8 cellular contexts compared by ENCODE assay signal in genomic region chr14:20757963-20758362, GRCh38. TPM values are rescaled to one million over a fixed set of nuclear protein-coding genes. Genes with fewer than 3 reads are reported as not detected.
DNase-seq lines count a peak whose midpoint lies in the region; ATAC-seq and TF ChIP-seq lines count a peak whose summit lies in the region.

No MANE protein-coding gene starts in this region.

- H3K36me3 ChIP-seq in RWPE2 (ENCODE audit: low read depth) (no peaks in the 10 kb centered on the region), sigmoid colon (no peaks in the 10 kb centered on the region)

- H3K27me3 ChIP-seq in RWPE2 (ENCODE audit: insufficient read depth, poor library complexity, severe bottlenecking), result no peaks in the 10 kb centered on the region
- no peaks in the 10 kb centered on the region for H3K27me3 ChIP-seq in sigmoid colon

- ATAC-seq in RWPE2 (ENCODE audit: low read depth), result no peak

- H3K4me3 ChIP-seq in RWPE2 (ENCODE audit: severe bottlenecking) (no peak overlapping the region), epithelial cell of proximal tubule (ENCODE audit: low read depth, low read length) (no peak overlapping the region), foreskin fibroblast (ENCODE audit: low read depth in 1 of 2, low read length in 2 of 2) (no peak overlapping the region), sigmoid colon (no peak overlapping the region)

- no peak for TF ChIP-seq POLR2A in sigmoid colon (IDR thresholded peaks at IDR 0.05)

- intact Hi-C loops in sigmoid colon (cut with DNase I), result no loop called here

- peak; percentile 23 for TF ChIP-seq CTCF in RWPE2 (IDR thresholded peaks at IDR 0.05; ENCODE audit: poor library complexity, severe bottlenecking)
- TF ChIP-seq CTCF in epithelial cell of proximal tubule (conservative IDR thresholded peaks at IDR 0.05; ENCODE audit: low read depth, low read length), result peak; percentile 21
- no peak for TF ChIP-seq CTCF in foreskin fibroblast (IDR thresholded peaks at IDR 0.05; ENCODE audit: low read depth, low read length)
- no peak for TF ChIP-seq CTCF in sigmoid colon (IDR thresholded peaks at IDR 0.05)

- DNase-seq in activated T-cell treated with anti-CD3 and anti-CD28 coated beads for 1 hour (ENCODE audit: low read depth), result peak; percentile 20
- no peak for DNase-seq in activated T-cell treated with anti-CD3 and anti-CD28 coated beads for 4 hours
- no peak for DNase-seq in RWPE2 (ENCODE audit: low spot score)
- no peak for DNase-seq in epithelial cell of proximal tubule (ENCODE audit: low read depth)
- DNase-seq in stimulated activated CD8-positive, alpha-beta memory T cell treated with anti-CD3 and anti-CD28 coated beads, Interleukin-4, amount 100 ng/mL, for 48 hours, result peak; percentile 50
- DNase-seq in foreskin fibroblast, result no peak
- DNase-seq in NCI-H2227 treated with DMSO at 0.1 percent for 48 hours (lab: John Stamatoyannopoulos, UW), result no peak
- no peak for DNase-seq in sigmoid colon

- H3K27ac ChIP-seq in RWPE2 (ENCODE audit: poor library complexity, severe bottlenecking), result no peak overlapping the region
- no peak overlapping the region for H3K27ac ChIP-seq in sigmoid colon

- no peak for TF ChIP-seq EP300 in sigmoid colon (IDR thresholded peaks at IDR 0.05)

- WGBS in sigmoid colon, 2 donors, result 53 to 56% methylated on average over 4 of the region's 4 CpGs

- H3K9me3 ChIP-seq in RWPE2 (ENCODE audit: severe bottlenecking) (no peaks in the 10 kb centered on the region), sigmoid colon (no peaks in the 10 kb centered on the region)

- no peaks in the 10 kb centered on the region for H3K4me1 ChIP-seq in RWPE2 (ENCODE audit: insufficient read depth, poor library complexity, severe bottlenecking)
- H3K4me1 ChIP-seq in sigmoid colon, result no peaks in the 10 kb centered on the region

RNA-seq across cellular contexts. Expression of gene EDDM3B, which starts 10.2 kb away (rescaled TPM):
- not detected in 2 replicates for total RNA-seq in epithelial cell of proximal tubule
- total RNA-seq in sigmoid colon, result not detected
- not detected for polyA plus RNA-seq in sigmoid colon

RNA-seq across cellular contexts. Expression of gene EDDM3A, which starts 12.3 kb away (rescaled TPM):
- total RNA-seq in epithelial cell of proximal tubule, result not detected in 2 replicates
- not detected for total RNA-seq in sigmoid colon
- not detected for polyA plus RNA-seq in sigmoid colon

RNA-seq across cellular contexts. Expression of gene RNASE6, which starts 23.1 kb away (rescaled TPM):
- total RNA-seq in epithelial cell of proximal tubule (0.14 and 0.81 TPM in 2 replicates), sigmoid colon (10 to 100 TPM; 10.2 to 25.0 (median 19.2) TPM)
- 10 to 100 TPM in 2 of 3 donors, 1 to 10 TPM in 1; 9.6 to 46.2 (median 45.9) TPM for polyA plus RNA-seq in sigmoid colon

RNA-seq across cellular contexts. Expression of gene RNASE1, which starts 44.7 kb away (rescaled TPM):
- 0.40 TPM in 1 of 2 replicates, not detected in the other for total RNA-seq in epithelial cell of proximal tubule
- 100 to 1,000 TPM; 148 to 581 (median 428) TPM for total RNA-seq in sigmoid colon
- polyA plus RNA-seq in sigmoid colon, result 100 to 1,000 TPM; 111 to 584 (median 192) TPM

Comparison
In these comparisons a context has a peak if more than half of its experiments do, and no peak if none do; other contexts are left out.
1. DNase-seq: peak in activated T-cell treated with anti-CD3 and anti-CD28 coated beads for 1 hour (single experiment) and stimulated activated CD8-positive, alpha-beta memory T cell treated with anti-CD3 and anti-CD28 coated beads, Interleukin-4, amount 100 ng/mL, for 48 hours (single experiment); none in activated T-cell treated with anti-CD3 and anti-CD28 coated beads for 4 hours (single experiment), RWPE2 (single experiment), epithelial cell of proximal tubule (single experiment), foreskin fibroblast (0 of 2), NCI-H2227 treated with DMSO at 0.1 percent for 48 hours (single experiment) and sigmoid colon (single experiment).
2. CTCF ChIP-seq: peak in RWPE2 (single experiment) and epithelial cell of proximal tubule (single experiment); none in foreskin fibroblast (single experiment) and sigmoid colon (0 of 4).